Comparison of ENCODE assay signal across 8 cellular contexts in the genomic region with DNA sequence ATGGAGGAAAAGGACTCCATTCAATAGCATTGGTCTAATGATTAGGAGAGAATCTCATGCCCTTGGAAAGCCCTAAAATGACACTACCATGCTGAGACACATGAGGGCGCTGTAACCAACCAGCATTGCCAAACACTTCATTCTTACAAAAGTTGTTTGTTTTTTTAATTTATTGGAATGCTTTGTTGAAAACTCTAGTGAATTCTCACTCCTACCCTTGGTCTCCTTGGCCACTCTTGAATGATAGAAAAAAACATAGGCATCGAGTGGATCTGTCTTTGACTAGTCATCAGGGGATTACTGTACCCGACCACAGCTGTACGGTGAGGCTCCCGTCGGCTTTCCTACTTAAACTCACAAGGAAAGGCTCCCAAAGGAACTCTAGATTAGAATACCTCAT. TPM values are rescaled to one million over a fixed set of nuclear protein-coding genes. Genes with fewer than 3 reads are reported as not detected.
A peak's percentile ranks its signal among the peaks of the same experiment; 100 is the strongest.
DNase-seq lines count a peak whose midpoint lies in the region; ATAC-seq, FAIRE-seq and TF ChIP-seq lines count a peak whose summit lies in the region.

No MANE protein-coding gene starts in this region.

- no peaks in the 10 kb centered on the region for H3K27me3 ChIP-seq in CD4-positive, CD25-positive, alpha-beta regulatory T cell (ENCODE audit: control insufficient read depth, insufficient read depth, low read length)
- H3K27me3 ChIP-seq in WERI-Rb-1 (ENCODE audit: insufficient read depth, low read depth, severe bottlenecking) (no peaks in the 10 kb centered on the region), aorta (ENCODE audit: control insufficient read depth in 1 of 2, insufficient read depth in 2 of 2, low read length in 1 of 2) (no peaks in the 10 kb centered on the region)

- H3K27ac ChIP-seq in CD4-positive, CD25-positive, alpha-beta regulatory T cell (ENCODE audit: insufficient read depth, low read length, poor library complexity, severe bottlenecking) = no peak overlapping the region
- H3K27ac ChIP-seq in WERI-Rb-1 = no peak overlapping the region
- H3K27ac ChIP-seq in aorta (ENCODE audit: low read depth in 1 of 2, low read length in 2 of 2) = peak overlapping the region in 1 of 2 donors; percentile 44

- H3K9me3 ChIP-seq in CD4-positive, CD25-positive, alpha-beta regulatory T cell (ENCODE audit: control insufficient read depth in 2 of 2, low read length in 2 of 2) = no peaks in the 10 kb centered on the region
- no peaks in the 10 kb centered on the region for H3K9me3 ChIP-seq in WERI-Rb-1 (ENCODE audit: severe bottlenecking)
- no peaks in the 10 kb centered on the region for H3K9me3 ChIP-seq in aorta (ENCODE audit: control insufficient read depth, low read length)

- H3K4me3 Mint-ChIP-seq in CD4-positive, CD25-positive, alpha-beta regulatory T cell = no peak overlapping the region

- 57 to 60% methylated on average over 6 of the region's 6 CpGs for WGBS in lower leg skin, 2 donors
- WGBS in aorta, 2 donors = 44 to 60% methylated on average over 6 of the region's 6 CpGs

- no peak overlapping the region for H3K4me3 ChIP-seq in CD4-positive, CD25-positive, alpha-beta regulatory T cell (ENCODE audit: low read depth, low read length)
- H3K4me3 ChIP-seq in WERI-Rb-1 (ENCODE audit: low read depth, low read length) (no peak overlapping the region), lower leg skin (ENCODE audit: low read depth, poor library complexity, severe bottlenecking) (no peak overlapping the region), aorta (ENCODE audit: low read length in 2 of 2) (no peak overlapping the region)

- TF ChIP-seq POLR2A in lower leg skin (IDR thresholded peaks at IDR 0.05) (no peak), GM12892 (IDR thresholded peaks at IDR 0.05; ENCODE audit: low read depth, low read length) (no peak)

- TF ChIP-seq CTCF in WERI-Rb-1 (IDR thresholded peaks at IDR 0.05; ENCODE audit: low read depth, low read length) (peak; percentile 76), lower leg skin (IDR thresholded peaks at IDR 0.05) (peak in 1 of 3 donors; percentile 36)

- DNase-seq in CD4-positive, CD25-positive, alpha-beta regulatory T cell = peak; percentile 32 to 61 (median 49)
- peak; percentile 48 for DNase-seq in WERI-Rb-1
- peak; percentile 44 for DNase-seq in central memory CD4-positive, alpha-beta T cell
- DNase-seq in lower leg skin (ENCODE audit: low spot score in 2 of 2) = peak; percentile 58 to 90
- DNase-seq in stimulated activated CD8-positive, alpha-beta memory T cell treated with anti-CD3 and anti-CD28 coated beads, Interleukin-2, amount 100 ng/mL, for 48 hours (ENCODE audit: low read depth in 2 of 2) = peak; percentile 30 to 50
- no peak for DNase-seq in GM12892 (ENCODE audit: insufficient read length)
- DNase-seq in aorta = no peak

- H3K4me1 Mint-ChIP-seq in CD4-positive, CD25-positive, alpha-beta regulatory T cell = peaks cover 0 to 6% (median 4%) of the 10 kb centered on the region in 4 donors

- no peaks in the 10 kb centered on the region for H3K27me3 Mint-ChIP-seq in CD4-positive, CD25-positive, alpha-beta regulatory T cell

- FAIRE-seq in GM12892 (lab: Jason Lieb, UNC) = no peak

- H3K27ac Mint-ChIP-seq in CD4-positive, CD25-positive, alpha-beta regulatory T cell = no peak overlapping the region

- no peak for ATAC-seq in CD4-positive, CD25-positive, alpha-beta regulatory T cell (ENCODE audit: low read depth in 2 of 2)
- ATAC-seq in HG02885 (IDR thresholded peaks at IDR 0.05; ENCODE audit: poor library complexity, unreplicated experiment) (peak; percentile 50), aorta (ENCODE audit: low FRiP score) (no peak)

- H3K36me3 Mint-ChIP-seq in CD4-positive, CD25-positive, alpha-beta regulatory T cell = no peaks in the 10 kb centered on the region

- H3K9me3 Mint-ChIP-seq in CD4-positive, CD25-positive, alpha-beta regulatory T cell = no peaks in the 10 kb centered on the region

- no peaks in the 10 kb centered on the region for H3K36me3 ChIP-seq in CD4-positive, CD25-positive, alpha-beta regulatory T cell (ENCODE audit: control insufficient read depth, insufficient read depth, low read length)
- H3K36me3 ChIP-seq in WERI-Rb-1 = no peaks in the 10 kb centered on the region
- no peaks in the 10 kb centered on the region for H3K36me3 ChIP-seq in aorta (ENCODE audit: control insufficient read depth in 1 of 2, insufficient read depth in 2 of 2, low read length in 1 of 2)

- no peaks in the 10 kb centered on the region for H3K4me1 ChIP-seq in CD4-positive, CD25-positive, alpha-beta regulatory T cell (ENCODE audit: control insufficient read depth, insufficient read depth, low read length, poor library complexity, severe bottlenecking)
- peaks cover 5 to 13% of the 10 kb centered on the region in 2 donors for H3K4me1 ChIP-seq in aorta (ENCODE audit: control insufficient read depth in 1 of 2, insufficient read depth in 2 of 2, low read length in 2 of 2)

- intact Hi-C loops in lower leg skin (cut with DNase I; ENCODE audit: low total_unique reads) (no loop called here), aorta (cut with DNase I) (no loop called here)

RNA-seq across cellular contexts. Expression of gene ADD3, which starts 29.3 kb away (rescaled TPM):
- 341 TPM for total RNA-seq in CD4-positive, CD25-positive, alpha-beta regulatory T cell
- polyA plus RNA-seq in CD4-positive, CD25-positive, alpha-beta regulatory T cell = 100 to 1,000 TPM; 368 to 405 (median 380) TPM
- total RNA-seq in lower leg skin = 100 to 1,000 TPM in 3 of 4 donors, 10 to 100 TPM in 1; 91.9 to 185 (median 155) TPM
- polyA plus RNA-seq in GM12892 (2012; ENCODE audit: missing spikeins) = 20.9 TPM
- 100 to 1,000 TPM in 1 of 2 donors, 10 to 100 TPM in 1; 80.9 to 197 TPM for total RNA-seq in aorta
- polyA plus RNA-seq in aorta = 100 to 1,000 TPM in 1 of 2 donors, 10 to 100 TPM in 1; 41.1 to 132 TPM

RNA-seq across cellular contexts. Expression of gene XPNPEP1, which starts 55.2 kb away (rescaled TPM):
- total RNA-seq in CD4-positive, CD25-positive, alpha-beta regulatory T cell = 52.4 TPM
- polyA plus RNA-seq in CD4-positive, CD25-positive, alpha-beta regulatory T cell = 10 to 100 TPM; 14.9 to 19.2 (median 17.8) TPM
- 100 to 1,000 TPM in 2 of 4 donors, 10 to 100 TPM in 2; 77.5 to 109 (median 100) TPM for total RNA-seq in lower leg skin
- polyA plus RNA-seq in GM12892 (2012; ENCODE audit: missing spikeins) = 35.7 TPM
- total RNA-seq in aorta = 10 to 100 TPM; 47.5 to 68.9 TPM
- 10 to 100 TPM; 28.4 to 38.9 TPM for polyA plus RNA-seq in aorta

Comparison
In these comparisons a context has a peak if more than half of its experiments do, and no peak if none do; other contexts are left out.
1. DNase-seq: peak in CD4-positive, CD25-positive, alpha-beta regulatory T cell (3 of 3), WERI-Rb-1 (single experiment), central memory CD4-positive, alpha-beta T cell (single experiment), lower leg skin (2 of 2) and stimulated activated CD8-positive, alpha-beta memory T cell treated with anti-CD3 and anti-CD28 coated beads, Interleukin-2, amount 100 ng/mL, for 48 hours (2 of 2); none in GM12892 (single experiment) and aorta (0 of 2).